In the genomic region with DNA sequence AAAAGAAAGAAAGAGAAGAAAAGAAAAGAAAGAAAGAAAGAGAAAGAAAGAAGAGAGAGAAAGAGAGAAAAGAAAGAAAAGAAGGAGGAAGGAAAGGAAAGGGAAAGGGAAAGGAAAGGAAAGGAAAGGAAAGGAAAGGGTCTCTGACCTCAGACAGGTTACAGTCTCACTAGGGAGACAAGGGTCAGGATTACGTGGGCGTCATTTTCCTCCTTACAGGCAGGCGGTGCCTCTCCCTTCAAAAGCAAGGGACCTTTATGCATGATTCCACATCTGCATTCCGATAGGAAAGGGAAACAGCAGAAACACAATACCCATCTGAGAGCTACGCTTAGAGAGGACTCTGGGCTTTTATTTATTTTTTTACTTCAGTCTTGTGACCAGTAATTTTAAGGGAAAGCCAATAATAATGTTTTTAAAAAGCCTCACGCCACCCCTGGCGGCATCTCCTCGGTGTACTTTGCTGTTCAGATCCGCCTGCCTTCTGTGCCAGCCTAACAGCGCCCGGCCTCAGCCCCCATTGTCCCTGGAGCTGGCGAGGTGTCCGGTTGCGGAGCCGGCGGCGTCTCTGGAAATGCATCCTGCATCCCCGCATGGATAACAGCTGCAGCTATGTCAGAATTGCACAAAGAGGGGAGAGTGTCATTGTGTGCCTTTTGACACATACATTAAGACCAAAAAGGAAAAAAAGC, we compare ENCODE assay signal across 1 cellular context.
A peak's percentile ranks its signal among the peaks of the same experiment; 100 is the strongest.
TF ChIP-seq lines count a peak whose summit lies in the region.

No MANE protein-coding gene starts in this region.

TF ChIP-seq in HEK293, 187 proteins besides CTCF, POLR2A, EP300 and RAD21 (continued from another document and continues in another):
- TF ChIP-seq PRDM10 (tag by site-specific recombination; IDR thresholded peaks at IDR 0.05) (peak; percentile 85), ZBTB26 (tag by site-specific recombination; optimal IDR thresholded peaks at IDR 0.05) (no peak), ZNF596 (tag by site-specific recombination; IDR thresholded peaks at IDR 0.05) (no peak), ZBTB8A (tag by site-specific recombination; IDR thresholded peaks at IDR 0.05) (peak; percentile 82), HOXC10 (CRISPR knock-in tag; IDR thresholded peaks at IDR 0.05) (no peak), ZNF416 (tag by site-specific recombination; IDR thresholded peaks at IDR 0.05) (no peak), ZNF350 (tag by site-specific recombination; IDR thresholded peaks at IDR 0.05) (no peak), ZNF830 (tag by site-specific recombination; IDR thresholded peaks at IDR 0.05; ENCODE audit: low read depth) (no peak), ZNF645 (tag by site-specific recombination; IDR thresholded peaks at IDR 0.05) (no peak), RBAK (tag by site-specific recombination; IDR thresholded peaks at IDR 0.05) (no peak), ZNF658 (tag by site-specific recombination; IDR thresholded peaks at IDR 0.05) (no peak), ZNF843 (tag by site-specific recombination; IDR thresholded peaks at IDR 0.05) (0 out of 2 replicates have a peak, but pooled peaks have one; percentile 18), ZXDB (tag by site-specific recombination; IDR thresholded peaks at IDR 0.05) (peak; percentile 56; the same call in 1 of the 2 replicates), ZNF449 (tag by site-specific recombination; IDR thresholded peaks at IDR 0.05) (no peak), ZNF791 (tag by site-specific recombination; IDR thresholded peaks at IDR 0.05) (no peak), ZNF768 (tag by site-specific recombination; IDR thresholded peaks at IDR 0.05) (no peak), SP3 (tag by site-specific recombination; IDR thresholded peaks at IDR 0.05) (no peak), HIC1 (tag by site-specific recombination; IDR thresholded peaks at IDR 0.05) (peak; percentile 83), ZNF629 (tag by site-specific recombination; IDR thresholded peaks at IDR 0.05) (peak; percentile 11; the same call in 1 of the 2 replicates), ZNF121 (tag by site-specific recombination; IDR thresholded peaks at IDR 0.05) (no peak), ZNF518A (tag by site-specific recombination; conservative IDR thresholded peaks at IDR 0.05; ENCODE audit: low read depth) (no peak), ZNF654 (tag by site-specific recombination; IDR thresholded peaks at IDR 0.05; ENCODE audit: low read depth) (peak; percentile 2), ZNF707 (tag by site-specific recombination; IDR thresholded peaks at IDR 0.05) (no peak), ZNF701 (tag by site-specific recombination; IDR thresholded peaks at IDR 0.05) (no peak), TRIM28 (IDR thresholded peaks at IDR 0.05; ENCODE audit: borderline replicate concordance, low read length) (no peak), PRDM4 (tag by site-specific recombination; IDR thresholded peaks at IDR 0.05) (no peak), SALL2 (tag by site-specific recombination; IDR thresholded peaks at IDR 0.05; ENCODE audit: borderline replicate concordance) (no peak)
- TF ChIP-seq, protein P1, sequence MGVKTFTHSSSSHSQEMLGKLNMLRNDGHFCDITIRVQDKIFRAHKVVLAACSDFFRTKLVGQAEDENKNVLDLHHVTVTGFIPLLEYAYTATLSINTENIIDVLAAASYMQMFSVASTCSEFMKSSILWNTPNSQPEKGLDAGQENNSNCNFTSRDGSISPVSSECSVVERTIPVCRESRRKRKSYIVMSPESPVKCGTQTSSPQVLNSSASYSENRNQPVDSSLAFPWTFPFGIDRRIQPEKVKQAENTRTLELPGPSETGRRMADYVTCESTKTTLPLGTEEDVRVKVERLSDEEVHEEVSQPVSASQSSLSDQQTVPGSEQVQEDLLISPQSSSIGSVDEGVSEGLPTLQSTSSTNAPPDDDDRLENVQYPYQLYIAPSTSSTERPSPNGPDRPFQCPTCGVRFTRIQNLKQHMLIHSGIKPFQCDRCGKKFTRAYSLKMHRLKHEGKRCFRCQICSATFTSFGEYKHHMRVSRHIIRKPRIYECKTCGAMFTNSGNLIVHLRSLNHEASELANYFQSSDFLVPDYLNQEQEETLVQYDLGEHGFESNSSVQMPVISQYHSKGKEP (tag by site-specific recombination; IDR thresholded peaks at IDR 0.05), result peak; percentile 100
- TF ChIP-seq, protein P2, sequence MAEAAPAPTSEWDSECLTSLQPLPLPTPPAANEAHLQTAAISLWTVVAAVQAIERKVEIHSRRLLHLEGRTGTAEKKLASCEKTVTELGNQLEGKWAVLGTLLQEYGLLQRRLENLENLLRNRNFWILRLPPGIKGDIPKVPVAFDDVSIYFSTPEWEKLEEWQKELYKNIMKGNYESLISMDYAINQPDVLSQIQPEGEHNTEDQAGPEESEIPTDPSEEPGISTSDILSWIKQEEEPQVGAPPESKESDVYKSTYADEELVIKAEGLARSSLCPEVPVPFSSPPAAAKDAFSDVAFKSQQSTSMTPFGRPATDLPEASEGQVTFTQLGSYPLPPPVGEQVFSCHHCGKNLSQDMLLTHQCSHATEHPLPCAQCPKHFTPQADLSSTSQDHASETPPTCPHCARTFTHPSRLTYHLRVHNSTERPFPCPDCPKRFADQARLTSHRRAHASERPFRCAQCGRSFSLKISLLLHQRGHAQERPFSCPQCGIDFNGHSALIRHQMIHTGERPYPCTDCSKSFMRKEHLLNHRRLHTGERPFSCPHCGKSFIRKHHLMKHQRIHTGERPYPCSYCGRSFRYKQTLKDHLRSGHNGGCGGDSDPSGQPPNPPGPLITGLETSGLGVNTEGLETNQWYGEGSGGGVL (tag by site-specific recombination; IDR thresholded peaks at IDR 0.05), result 0 out of 2 replicates have a peak, but pooled peaks have one; percentile 14
